35 cellular contexts compared by ENCODE assay signal in the genomic region with DNA sequence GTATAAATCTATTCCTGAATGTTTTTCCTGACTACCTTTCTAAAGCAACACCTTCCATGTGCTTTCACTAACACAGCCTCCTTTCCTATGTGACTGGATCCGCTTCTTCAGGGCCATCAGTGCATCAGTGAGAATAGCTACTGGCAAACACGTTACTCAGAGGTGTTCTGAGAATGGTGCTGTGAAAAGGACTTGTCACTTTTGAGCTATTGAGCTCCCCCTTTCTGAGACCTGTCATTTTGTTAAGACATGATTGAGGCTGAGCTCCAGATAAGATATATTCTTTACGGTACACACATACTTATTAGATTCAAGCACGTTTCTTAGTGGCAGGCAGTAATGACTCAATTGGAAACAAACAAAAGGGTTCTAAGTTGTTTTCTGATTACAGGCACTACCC. TPM values are rescaled to one million over a fixed set of nuclear protein-coding genes. Genes with fewer than 3 reads are reported as not detected.
"Had no signal": no experiment of that assay in that cellular context is flagged by ENCODE, and none has a peak within 500 bp of the region (broad histone marks: within the 10 kb centered on the region; RNA-seq: fewer than 3 reads in every experiment).

No MANE protein-coding gene starts in this region.

- H3K9me3 ChIP-seq: adrenal gland, SJCRH30 had no signal

- DNase-seq: activated CD4-positive, alpha-beta T cell treated with anti-CD3 and anti-CD28 coated beads for 1 hour; activated CD4-positive, alpha-beta T cell treated with anti-CD3 and anti-CD28 coated beads, Interleukin-2, amount 10 ng/mL, durations not matched to agents 7 days and 5 days; activated CD4-positive, alpha-beta T cell treated with anti-CD3 and anti-CD28 coated beads, Interleukin-2, amount 50 U/mL, for 48 hours; activated CD4-positive, CD25-positive, alpha-beta regulatory T cell; activated CD8-positive, alpha-beta T cell treated with anti-CD3 and anti-CD28 coated beads, Interleukin-2, amount 10 ng/mL, durations not matched to agents 7 days and 5 days; activated gamma-delta T cell treated with Interleukin-2 at 50 U/mL for 16 hours; activated naive CD4-positive, alpha-beta T cell treated with anti-CD3 and anti-CD28 coated beads for 36 hours; activated T-cell treated with anti-CD3 and anti-CD28 coated beads, Interleukin-2, amount 50 U/mL, for 24 hours; adrenal gland; anterior cingulate cortex; Kasumi-1; NCI-H1092 treated with DMSO at 0.1 percent for 48 hours; NCI-H1417; NCI-H146; NCI-H187; NCI-H2029 treated with DMSO at 0.1 percent for 48 hours; NCI-H2107; NCI-H2171; NCI-H510A; NCI-H526; NCI-H748 treated with DMSO at 0.1 percent for 48 hours; NK-92 treated with Interleukin-12 subunit alpha and Interleukin-12 subunit beta, amount 100 ng/mL, for 24 hours; OCI-M1; SHP77; SJCRH30; T1000; WERI-Rb-1 had no signal

- H3K27me3 ChIP-seq: adrenal gland, SJCRH30 had no signal

- H3K4me1 ChIP-seq: adrenal gland, SJCRH30 had no signal

- ATAC-seq: activated CD8-positive, alpha-beta T cell treated with anti-CD3 and anti-CD28 coated beads, Interleukin-2, amount 10 ng/mL, durations not matched to agents 7 days and 5 days; activated naive CD4-positive, alpha-beta T cell treated with anti-CD3 and anti-CD28 coated beads, Interleukin-2, amount 50 U/mL, for 72 hours; Panc1 had no signal

- H3K4me3 ChIP-seq: adrenal gland, SJCRH30, SK-N-MC had no signal

- FAIRE-seq: colon had no signal

- H3K27ac ChIP-seq: adrenal gland, SJCRH30, WERI-Rb-1 had no signal

RNA-seq across cellular contexts. Expression of a gene that starts 45.0 kb away (rescaled TPM):
- total RNA-seq: activated CD4-positive, alpha-beta T cell treated with anti-CD3 and anti-CD28 coated beads, Interleukin-2, amount 10 ng/mL, durations not matched to agents 7 days and 5 days; activated CD8-positive, alpha-beta T cell treated with anti-CD3 and anti-CD28 coated beads, Interleukin-2, amount 10 ng/mL, durations not matched to agents 7 days and 5 days; activated naive CD4-positive, alpha-beta T cell treated with anti-CD3 and anti-CD28 coated beads, Interleukin-2, amount 50 U/mL, for 72 hours; activated T-helper 1 cell treated with anti-CD3 and anti-CD28 coated beads, Interleukin-12 subunit alpha, Interleukin-12 subunit beta, Interleukin-2, Interleukin-4 antibody, amounts not matched to agents 30 ng/mL and 10 ng/mL and 1 ng/mL, durations not matched to agents 14 hours and 24 hours and 36 hours; RPMI7951; T-helper 1 cell treated with Interleukin-12 subunit alpha and Interleukin-12 subunit beta and Interleukin-4 antibody, amounts not matched to agents 30 ng/mL and 1 ng/mL, for 36 hours; T-helper 2 cell treated with Interferon-gamma antibody and Interleukin-4, amounts not matched to agents 100 ng/mL and 5 ng/mL, for 36 hours had no signal
